ENCODE assay signal across 23 cellular contexts in genomic region chr9:211557-211956, GRCh38. TPM values are rescaled to one million over a fixed set of nuclear protein-coding genes. Genes with fewer than 3 reads are reported as not detected.
A peak's percentile ranks its signal among the peaks of the same experiment; 100 is the strongest.
DNase-seq lines count a peak whose midpoint lies in the region; ATAC-seq and TF ChIP-seq lines count a peak whose summit lies in the region.
"Had no signal": no experiment of that assay in that cellular context is flagged by ENCODE, and none has a peak within 500 bp of the region (broad histone marks: within the 10 kb centered on the region; RNA-seq: fewer than 3 reads in every experiment).

No MANE protein-coding gene starts in this region.

- H3K27me3 ChIP-seq in mammary epithelial cell (ENCODE audit: insufficient read depth, low read length): no peaks in the 10 kb centered on the region
- peaks cover 0 to 22% (median 0%) of the 10 kb centered on the region in 3 donors for H3K27me3 ChIP-seq in psoas muscle (ENCODE audit: insufficient read depth in 3 of 3, low read length in 2 of 3)
- no peaks in the 10 kb centered on the region for H3K27me3 ChIP-seq in uterus
- no peaks in the 10 kb centered on the region for H3K27me3 ChIP-seq in SJCRH30
- peaks cover 57% of the 10 kb centered on the region for H3K27me3 ChIP-seq in neural progenitor cell

- no peaks in the 10 kb centered on the region for H3K36me3 Mint-ChIP-seq in MCF 10A (ENCODE audit: insufficient read depth, unreplicated experiment)
- H3K36me3 Mint-ChIP-seq in neural progenitor cell: no peaks in the 10 kb centered on the region
- H3K36me3 Mint-ChIP-seq: natural killer cell treated with Interleukin-12 subunit alpha and Interleukin-12 subunit beta and Interleukin-15 and Interleukin-18, amount 100 ng/mL, for 72 hours had no signal

- no peak overlapping the region for H2AFZ ChIP-seq in mammary epithelial cell (ENCODE audit: low read depth, low read length)
- no peak overlapping the region for H2AFZ ChIP-seq in neural progenitor cell (replicated peaks)
- H2AFZ ChIP-seq: GM23338 had no signal

- TF ChIP-seq CTCF in MCF 10A (IDR thresholded peaks at IDR 0.05; ENCODE audit: unreplicated experiment) (no peak), mammary epithelial cell (conservative IDR thresholded peaks at IDR 0.05 in 1 of 2, IDR thresholded peaks at IDR 0.05 in 1 of 2; ENCODE audit: extremely low read depth in 1 of 2, insufficient read depth in 1 of 2, low read depth in 1 of 2, low read length in 2 of 2) (no peak), fibroblast of pulmonary artery (IDR thresholded peaks at IDR 0.05; ENCODE audit: low read length, missing control alignments) (no peak), psoas muscle (IDR thresholded peaks at IDR 0.05) (no peak), uterus (IDR thresholded peaks at IDR 0.05) (no peak), neural progenitor cell (IDR thresholded peaks at IDR 0.05) (no peak)

- H3K9me3 Mint-ChIP-seq in MCF 10A (ENCODE audit: unreplicated experiment) (no peaks in the 10 kb centered on the region), neural progenitor cell (no peaks in the 10 kb centered on the region)
- H3K9me3 Mint-ChIP-seq: GM23338; natural killer cell treated with Interleukin-12 subunit alpha and Interleukin-12 subunit beta and Interleukin-15 and Interleukin-18, amount 100 ng/mL, for 72 hours had no signal

- H3K4me1 ChIP-seq in mammary epithelial cell (ENCODE audit: insufficient read depth, low read length) (peaks cover 3% of the 10 kb centered on the region), psoas muscle (no peaks in the 10 kb centered on the region), uterus (peaks cover 0 to 8% of the 10 kb centered on the region in 2 donors), SJCRH30 (no peaks in the 10 kb centered on the region), neural progenitor cell (peaks cover 7% of the 10 kb centered on the region)
- H3K4me1 ChIP-seq: A549 had no signal

- H4K20me1 ChIP-seq in mammary epithelial cell (ENCODE audit: insufficient read depth, low read length): no peaks in the 10 kb centered on the region
- H4K20me1 ChIP-seq in neural progenitor cell (ENCODE audit: low read depth): no peaks in the 10 kb centered on the region
- H4K20me1 ChIP-seq: BLaER1 had no signal

- no peak overlapping the region for H3K27ac Mint-ChIP-seq in MCF 10A (ENCODE audit: low read depth, unreplicated experiment)
- no peak overlapping the region for H3K27ac Mint-ChIP-seq in neural progenitor cell
- H3K27ac Mint-ChIP-seq: GM23338; natural killer cell treated with Interleukin-12 subunit alpha and Interleukin-12 subunit beta and Interleukin-15 and Interleukin-18, amount 100 ng/mL, for 72 hours had no signal

- H3K79me2 ChIP-seq in mammary epithelial cell (ENCODE audit: insufficient read depth, low read length): no peaks in the 10 kb centered on the region
- H3K79me2 ChIP-seq in neural progenitor cell (ENCODE audit: low read depth): no peaks in the 10 kb centered on the region

- TF ChIP-seq POLR2A in uterus (IDR thresholded peaks at IDR 0.05): no peak

- CTCF ChIA-PET in MCF 10A (lab: Yijun Ruan, JAX): interaction anchor here (0.5 to 0.9 kb wide), 2 partner anchors 17 to 28 kb away, joined by 3 to 4 read pairs; no protein-coding TSS in a partner anchor
- CTCF ChIA-PET in mammary epithelial cell (lab: Charles Lee; ENCODE audit: low non-redundant PET): no interaction called here

- no peak for ATAC-seq in psoas muscle
- ATAC-seq: A549; GM23338; natural killer cell treated with Interleukin-12 subunit alpha and Interleukin-12 subunit beta and Interleukin-15 and Interleukin-18, amount 100 ng/mL, for 72 hours had no signal

- H3K36me3 ChIP-seq in mammary epithelial cell (ENCODE audit: insufficient read depth, low read length) (no peaks in the 10 kb centered on the region), psoas muscle (ENCODE audit: insufficient read depth in 1 of 2, low read depth in 1 of 2) (no peaks in the 10 kb centered on the region), uterus (no peaks in the 10 kb centered on the region), SJCRH30 (no peaks in the 10 kb centered on the region), neural progenitor cell (no peaks in the 10 kb centered on the region)
- H3K36me3 ChIP-seq: BLaER1, tibial artery had no signal

- dilution Hi-C loops in mammary epithelial cell (cut with HindIII; ENCODE audit: low sequenced_read_pairs): no loop called here

- intact Hi-C loops in MCF 10A (cut with micrococcal nuclease): no loop called here
- intact Hi-C loops in mammary epithelial cell (cut with micrococcal nuclease): no loop called here
- intact Hi-C loops in psoas muscle (cut with DNase I): no loop called here
- intact Hi-C loops in uterus (cut with DNase I; ENCODE audit: low total_unique reads): no loop called here

- H3K4me1 Mint-ChIP-seq in MCF 10A (ENCODE audit: insufficient read depth, unreplicated experiment) (no peaks in the 10 kb centered on the region), neural progenitor cell (peaks cover 8% of the 10 kb centered on the region)

- WGBS in mammary epithelial cell (ENCODE audit: low coverage, missing lambda C conversion rate): 31% methylated on average over 5 of the region's 5 CpGs
- 28 to 50% (median 34%) methylated on average over 5 of the region's 5 CpGs for WGBS in psoas muscle, 3 donors

- no peak overlapping the region for H3K4me3 Mint-ChIP-seq in MCF 10A (ENCODE audit: unreplicated experiment)
- no peak overlapping the region for H3K4me3 Mint-ChIP-seq in neural progenitor cell
- H3K4me3 Mint-ChIP-seq: GM23338; natural killer cell treated with Interleukin-12 subunit alpha and Interleukin-12 subunit beta and Interleukin-15 and Interleukin-18, amount 100 ng/mL, for 72 hours had no signal

- no peak overlapping the region for H3K4me3 ChIP-seq in mammary epithelial cell (replicated peaks in 1 of 3; ENCODE audit: insufficient read depth in 1 of 3, low read depth in 2 of 3, low read length in 3 of 3)
- H3K4me3 ChIP-seq in fibroblast of pulmonary artery (replicated peaks; ENCODE audit: low read depth, low read length): no peak overlapping the region
- H3K4me3 ChIP-seq in psoas muscle: no peak overlapping the region
- H3K4me3 ChIP-seq in uterus: no peak overlapping the region
- no peak overlapping the region for H3K4me3 ChIP-seq in SJCRH30
- no peak overlapping the region for H3K4me3 ChIP-seq in neural progenitor cell
- H3K4me3 ChIP-seq: A549, BLaER1, GM23338, tibial artery had no signal

- H3K27me3 Mint-ChIP-seq in MCF 10A (ENCODE audit: insufficient read depth, unreplicated experiment) (no peaks in the 10 kb centered on the region), neural progenitor cell (ENCODE audit: insufficient read depth, low read depth) (peaks cover 14% of the 10 kb centered on the region)
- H3K27me3 Mint-ChIP-seq: natural killer cell treated with Interleukin-12 subunit alpha and Interleukin-12 subunit beta and Interleukin-15 and Interleukin-18, amount 100 ng/mL, for 72 hours had no signal

- POLR2A ChIA-PET in MCF 10A (lab: Yijun Ruan, JAX): interaction anchor here (1.0 kb wide), 1 partner anchor 8 kb away, joined by 4 read pairs; no protein-coding TSS in a partner anchor

- BruUV-seq in MCF 10A (replicated peaks; lab: Mats Ljungman, UMichigan) (no TSS peak), mammary epithelial cell (replicated peaks; lab: Mats Ljungman, UMichigan) (no TSS peak)

- H3K9me3 ChIP-seq in mammary epithelial cell (replicated peaks; ENCODE audit: insufficient read depth, low read length): no peaks in the 10 kb centered on the region
- no peaks in the 10 kb centered on the region for H3K9me3 ChIP-seq in psoas muscle
- H3K9me3 ChIP-seq in uterus: no peaks in the 10 kb centered on the region
- no peaks in the 10 kb centered on the region for H3K9me3 ChIP-seq in SJCRH30 (replicated peaks)
- no peaks in the 10 kb centered on the region for H3K9me3 ChIP-seq in neural progenitor cell (ENCODE audit: low read depth)
- H3K9me3 ChIP-seq: A549, BLaER1, tibial artery had no signal

- H3K9ac ChIP-seq in mammary epithelial cell (ENCODE audit: insufficient read depth, low read length): no peak overlapping the region
- no peak overlapping the region for H3K9ac ChIP-seq in neural progenitor cell
- H3K9ac ChIP-seq: BLaER1, KMS-11 had no signal

- in situ Hi-C loops in mammary epithelial cell (cut with MboI; ENCODE audit: low sequenced_read_pairs in 2 of 2): no loop called here

- H3K4me2 ChIP-seq in mammary epithelial cell (ENCODE audit: insufficient read depth, low read depth, low read length) (no peak overlapping the region), neural progenitor cell (no peak overlapping the region)
- H3K4me2 ChIP-seq: A549, BLaER1, GM23338, KMS-11 had no signal

- H3F3A ChIP-seq in neural progenitor cell (ENCODE audit: low read depth): peaks cover 20% of the 10 kb centered on the region

- DNase-seq in MCF 10A (ENCODE audit: unreplicated experiment) (peak; percentile 39), mammary epithelial cell (no peak), fibroblast of pulmonary artery (ENCODE audit: low read depth) (peak; percentile 70), psoas muscle (no peak), uterus (peak in 1 of 2 donors; percentile 44), SJCRH30 (no peak), EL (no peak), neural progenitor cell (ENCODE audit: low spot score) (no peak)
- DNase-seq: activated CD4-positive, alpha-beta T cell treated with anti-CD3 and anti-CD28 coated beads, Interleukin-2, amount 50 U/mL, for 1 hour; activated gamma-delta T cell treated with Interleukin-2 at 50 U/mL for 16 hours; amniotic stem cell; cerebellar nuclear complex; effector CD8-positive, alpha-beta T cell; NCI-H1092 treated with DMSO at 0.1 percent for 48 hours; NCI-H2107; NCI-H524; SHP77 treated with DMSO at 0.1 percent for 48 hours had no signal

- H3K27ac ChIP-seq in mammary epithelial cell (ENCODE audit: insufficient read depth, low read depth, low read length) (no peak overlapping the region), psoas muscle (peak overlapping the region; percentile 10), uterus (peak overlapping the region; percentile 53 to 55), SJCRH30 (no peak overlapping the region), neural progenitor cell (no peak overlapping the region)
- H3K27ac ChIP-seq: A549, BLaER1, KMS-11, tibial artery had no signal

RNA-seq across cellular contexts. Expression of gene DOCK8, which starts 3.1 kb away (rescaled TPM):
- total RNA-seq in MCF 10A (2022) (5.2 and 5.7 TPM in 2 replicates), mammary epithelial cell (1 to 10 TPM; 4.0 to 5.0 TPM), psoas muscle (1 to 10 TPM; 2.0 to 2.8 (median 2.5) TPM), uterus (10 to 100 TPM in 2 of 4 donors, 1 to 10 TPM in 2; 6.7 to 28.5 (median 11.7) TPM), neural progenitor cell (ENCODE audit: low replicate concordance) (0.54 and 0.93 TPM in 2 replicates)
- polyA plus RNA-seq in mammary epithelial cell (0.83 TPM), psoas muscle (under 1 TPM; 0.32 to 0.82 (median 0.56) TPM)
- polyA minus RNA-seq in mammary epithelial cell: 0.67 TPM
- total RNA-seq in SJCRH30 (2014; rRNA removed; shearing (Covaris generic)): 1.9 and 2.2 TPM in 2 replicates

RNA-seq across cellular contexts. Expression of gene ZNG1A, which starts 32.7 kb away (rescaled TPM):
- total RNA-seq in MCF 10A (2022) (41.2 and 43.1 TPM in 2 replicates), mammary epithelial cell (10 to 100 TPM; 47.6 to 50.0 TPM), psoas muscle (10 to 100 TPM; 12.0 to 27.8 (median 15.0) TPM), uterus (10 to 100 TPM; 23.3 to 45.3 (median 40.6) TPM), neural progenitor cell (ENCODE audit: low replicate concordance) (23.5 and 45.8 TPM in 2 replicates)
- polyA plus RNA-seq in mammary epithelial cell (17.3 TPM), psoas muscle (10 to 100 TPM; 17.7 to 38.4 (median 32.3) TPM)
- polyA minus RNA-seq in mammary epithelial cell: 6.4 TPM
- 79.4 and 91.8 TPM in 2 replicates for total RNA-seq in SJCRH30 (2014; rRNA removed; shearing (Covaris generic))

Comparison
In these comparisons a context has a peak if more than half of its experiments do, and no peak if none do; other contexts are left out.
1. DNase-seq: peak in MCF 10A (single experiment) and fibroblast of pulmonary artery (single experiment); none in mammary epithelial cell (single experiment), psoas muscle (0 of 2), SJCRH30 (0 of 2), EL (single experiment) and neural progenitor cell (single experiment).
2. H3K27ac ChIP-seq: peak in psoas muscle (single experiment) and uterus (2 of 2); none in mammary epithelial cell (single experiment), SJCRH30 (single experiment) and neural progenitor cell (single experiment).